21 cellular contexts compared by ENCODE assay signal in the genomic region with DNA sequence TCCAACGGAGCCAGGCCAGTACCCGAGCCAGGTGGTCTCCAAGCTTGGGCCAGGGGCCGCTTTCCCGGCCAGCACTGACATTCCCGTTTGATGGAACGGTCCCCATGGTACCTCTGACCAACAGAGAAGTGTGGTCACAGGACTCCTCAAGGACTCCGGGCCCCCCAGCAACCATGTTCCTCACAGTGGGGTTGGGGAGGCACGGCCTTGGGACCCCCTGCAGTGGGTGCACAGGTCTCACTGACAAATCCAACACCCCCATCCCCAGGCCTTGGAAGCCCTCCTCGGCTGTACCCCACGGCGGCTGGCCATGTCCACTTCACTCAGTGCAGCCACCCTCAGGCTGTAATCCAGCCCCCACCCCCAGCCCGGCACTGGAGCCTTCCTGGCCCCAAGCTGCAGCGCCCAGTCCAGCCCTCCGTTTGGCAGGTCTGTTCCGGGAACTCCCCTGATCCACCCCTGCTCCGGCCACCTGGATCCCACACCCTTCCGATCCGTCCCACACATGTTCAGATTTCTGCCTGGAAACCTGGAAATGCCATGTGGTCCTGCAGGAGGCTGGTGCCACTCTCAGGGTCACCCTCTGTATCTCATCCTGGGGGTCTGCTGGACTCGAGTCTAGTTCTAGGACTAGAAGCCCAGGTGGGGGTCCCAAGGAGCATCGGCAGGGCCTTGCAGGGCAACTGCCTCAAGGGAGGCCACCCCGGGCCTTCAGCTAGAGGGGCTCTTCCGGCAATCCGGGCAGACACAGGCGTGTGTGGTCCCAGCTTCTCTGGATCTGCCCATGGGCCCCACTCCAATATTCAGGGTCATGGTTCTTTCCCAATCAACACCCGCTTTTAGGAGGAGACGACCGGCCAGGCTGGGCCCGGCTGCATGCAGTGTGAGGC. TPM values are rescaled to one million over a fixed set of nuclear protein-coding genes. Genes with fewer than 3 reads are reported as not detected.
"Had no signal": no experiment of that assay in that cellular context is flagged by ENCODE, and none has a peak within 500 bp of the region (broad histone marks: within the 10 kb centered on the region; RNA-seq: fewer than 3 reads in every experiment).

No MANE protein-coding gene starts in this region.

- H3K4me2 ChIP-seq: SK-N-SH had no signal

- H3K4me1 Mint-ChIP-seq: activated CD4-positive, alpha-beta T cell treated with anti-CD3 and anti-CD28 coated beads for 36 hours; activated naive CD4-positive, alpha-beta T cell treated with anti-CD3 and anti-CD28 coated beads, Interleukin-2, amount 10 ng/mL, durations not matched to agents 7 days and 5 days; activated naive CD8-positive, alpha-beta T cell treated with anti-CD3 and anti-CD28 coated beads for 36 hours had no signal

- H3K27ac ChIP-seq: brain microvascular endothelial cell, cardiac muscle cell, SJCRH30 had no signal

- H3K36me3 Mint-ChIP-seq: activated naive CD4-positive, alpha-beta T cell treated with anti-CD3 and anti-CD28 coated beads, Interleukin-2, amount 10 ng/mL, durations not matched to agents 7 days and 5 days had no signal

- H3K4me3 ChIP-seq: cardiac muscle cell, SJCRH30 had no signal

- H3K27me3 ChIP-seq: brain microvascular endothelial cell, cardiac muscle cell, SJCRH30 had no signal

- DNase-seq: activated CD4-positive, alpha-beta T cell treated with anti-CD3 and anti-CD28 coated beads for 36 hours; activated CD8-positive, alpha-beta memory T cell treated with anti-CD3 and anti-CD28 coated beads, Interleukin-2, amount 50 U/mL, for 4 hours; activated CD8-positive, alpha-beta T cell treated with anti-CD3 and anti-CD28 coated beads for 36 hours; activated gamma-delta T cell treated with Interleukin-2 at 50 U/mL for 16 hours; activated naive CD4-positive, alpha-beta T cell treated with anti-CD3 and anti-CD28 coated beads, Interleukin-2, amount 10 ng/mL, durations not matched to agents 7 days and 5 days; activated naive CD8-positive, alpha-beta T cell treated with anti-CD3 and anti-CD28 coated beads for 36 hours; activated T-cell treated with anti-CD3 and anti-CD28 coated beads, Interleukin-2, amount 50 U/mL, for 72 hours; brain microvascular endothelial cell; MM.1S; NCI-H1105 treated with DMSO at 0.1 percent for 48 hours; NCI-H1436 treated with DMSO at 0.1 percent for 48 hours; NCI-H187; NCI-H2081; NCI-H446; NCI-H524; PC-3; SJCRH30; SK-N-SH; T-helper 1 cell had no signal

- ATAC-seq: activated CD4-positive, alpha-beta T cell treated with anti-CD3 and anti-CD28 coated beads for 36 hours; activated CD8-positive, alpha-beta T cell treated with anti-CD3 and anti-CD28 coated beads for 36 hours; activated T-cell treated with anti-CD3 and anti-CD28 coated beads, Interleukin-2, amount 50 U/mL, for 72 hours; PC-3 had no signal

- H3K9me3 Mint-ChIP-seq: activated naive CD4-positive, alpha-beta T cell treated with anti-CD3 and anti-CD28 coated beads, Interleukin-2, amount 10 ng/mL, durations not matched to agents 7 days and 5 days; activated naive CD8-positive, alpha-beta T cell treated with anti-CD3 and anti-CD28 coated beads for 36 hours; activated T-cell treated with anti-CD3 and anti-CD28 coated beads, Interleukin-2, amount 50 U/mL, for 72 hours; activated T-helper 2 cell treated with anti-CD3 and anti-CD28 coated beads, Interferon-gamma antibody, Interleukin-2, Interleukin-4, amounts not matched to agents 10 μg/mL and 5 μg/mL and 100 μg/mL, durations not matched to agents 14 hours and 24 hours and 36 hours had no signal

- H3K9ac ChIP-seq: SK-N-SH had no signal

- H3K9me3 ChIP-seq: SJCRH30 had no signal

- H3K4me1 ChIP-seq: SJCRH30 had no signal

- H3K27me3 Mint-ChIP-seq: activated CD4-positive, alpha-beta T cell treated with anti-CD3 and anti-CD28 coated beads for 36 hours; activated CD8-positive, alpha-beta T cell treated with anti-CD3 and anti-CD28 coated beads for 36 hours; activated naive CD8-positive, alpha-beta T cell treated with anti-CD3 and anti-CD28 coated beads for 36 hours had no signal

- H3K27ac Mint-ChIP-seq: activated CD4-positive, alpha-beta T cell treated with anti-CD3 and anti-CD28 coated beads for 36 hours; activated CD8-positive, alpha-beta T cell treated with anti-CD3 and anti-CD28 coated beads for 36 hours; activated naive CD4-positive, alpha-beta T cell treated with anti-CD3 and anti-CD28 coated beads, Interleukin-2, amount 10 ng/mL, durations not matched to agents 7 days and 5 days; activated naive CD8-positive, alpha-beta T cell treated with anti-CD3 and anti-CD28 coated beads for 36 hours; activated T-cell treated with anti-CD3 and anti-CD28 coated beads, Interleukin-2, amount 50 U/mL, for 72 hours; activated T-helper 2 cell treated with anti-CD3 and anti-CD28 coated beads, Interferon-gamma antibody, Interleukin-2, Interleukin-4, amounts not matched to agents 10 μg/mL and 5 μg/mL and 100 μg/mL, durations not matched to agents 14 hours and 24 hours and 36 hours had no signal

- H3K4me3 Mint-ChIP-seq: activated CD4-positive, alpha-beta T cell treated with anti-CD3 and anti-CD28 coated beads for 36 hours; activated CD8-positive, alpha-beta T cell treated with anti-CD3 and anti-CD28 coated beads for 36 hours; activated naive CD4-positive, alpha-beta T cell treated with anti-CD3 and anti-CD28 coated beads, Interleukin-2, amount 10 ng/mL, durations not matched to agents 7 days and 5 days; activated naive CD8-positive, alpha-beta T cell treated with anti-CD3 and anti-CD28 coated beads for 36 hours; activated T-cell treated with anti-CD3 and anti-CD28 coated beads, Interleukin-2, amount 50 U/mL, for 72 hours had no signal

- H3K36me3 ChIP-seq: brain microvascular endothelial cell, cardiac muscle cell had no signal

RNA-seq across cellular contexts. Expression of a gene that starts 26.6 kb away (rescaled TPM):
- total RNA-seq: activated CD4-positive, alpha-beta T cell treated with anti-CD3 and anti-CD28 coated beads for 36 hours; activated CD8-positive, alpha-beta T cell treated with anti-CD3 and anti-CD28 coated beads for 36 hours; activated naive CD8-positive, alpha-beta T cell treated with anti-CD3 and anti-CD28 coated beads for 36 hours had no signal
- polyA plus RNA-seq: SK-N-SH had no signal
